In the genomic region with DNA sequence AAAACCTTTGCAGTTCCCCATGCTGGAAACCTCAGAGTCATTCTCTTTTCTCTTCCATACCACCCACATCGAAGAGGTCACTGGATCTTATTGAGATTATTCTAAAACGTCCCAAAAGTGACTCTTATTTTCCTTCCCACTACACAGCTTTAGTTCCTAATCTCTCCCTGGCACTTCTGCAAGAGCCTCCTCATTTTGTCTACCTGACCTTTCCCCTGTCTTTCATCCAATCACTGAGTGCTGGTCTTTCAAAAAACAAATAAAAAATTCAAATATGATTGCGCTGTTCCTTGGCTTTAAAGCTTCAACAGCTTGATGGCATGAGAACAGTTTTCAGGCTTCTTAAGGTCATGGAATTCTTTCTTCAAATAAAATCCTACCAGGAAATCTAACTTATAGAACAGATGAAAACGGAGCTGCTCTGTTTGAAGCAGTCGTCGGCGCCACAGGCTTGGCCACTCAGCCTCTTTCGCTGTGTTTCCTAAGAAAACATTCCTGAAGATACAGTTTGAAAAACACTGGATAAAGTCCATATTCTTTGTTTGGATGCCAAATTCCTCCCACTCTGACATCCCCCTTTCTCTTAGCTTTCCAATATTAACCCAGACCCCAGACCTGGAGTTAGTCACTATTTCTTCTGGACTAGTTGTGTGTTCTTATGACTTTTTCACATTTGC, we compare ENCODE assay signal across 31 cellular contexts. TPM values are rescaled to one million over a fixed set of nuclear protein-coding genes. Genes with fewer than 3 reads are reported as not detected.
DNase-seq lines count a peak whose midpoint lies in the region; ATAC-seq, FAIRE-seq and TF ChIP-seq lines count a peak whose summit lies in the region.
"Had no signal": no experiment of that assay in that cellular context is flagged by ENCODE, and none has a peak within 500 bp of the region (broad histone marks: within the 10 kb centered on the region; RNA-seq: fewer than 3 reads in every experiment).

No MANE protein-coding gene starts in this region.

- peaks cover 32% of the 10 kb centered on the region for H3K9me3 Mint-ChIP-seq in progenitor cell of endocrine pancreas (ENCODE audit: low read depth)
- H3K9me3 Mint-ChIP-seq: activated naive CD8-positive, alpha-beta T cell treated with anti-CD3 and anti-CD28 coated beads, Interleukin-2, amount 50 U/mL, for 24 hours; natural killer cell had no signal

- peak; percentile 11 for FAIRE-seq in GM19239 (lab: Jason Lieb, UNC)
- FAIRE-seq: H1, islet of Langerhans, TTC549 had no signal

- H3K4me1 Mint-ChIP-seq in progenitor cell of endocrine pancreas (ENCODE audit: low read depth) = peaks cover 31% of the 10 kb centered on the region
- H3K4me1 Mint-ChIP-seq: activated naive CD8-positive, alpha-beta T cell treated with anti-CD3 and anti-CD28 coated beads, Interleukin-2, amount 50 U/mL, for 24 hours; CD4-positive, alpha-beta memory T cell; natural killer cell had no signal

- no peaks in the 10 kb centered on the region for H3K27me3 Mint-ChIP-seq in progenitor cell of endocrine pancreas
- H3K27me3 Mint-ChIP-seq: activated CD8-positive, alpha-beta memory T cell treated with anti-CD3 and anti-CD28 coated beads, Interleukin-2, amount 10 ng/mL, durations not matched to agents 7 days and 5 days; activated naive CD8-positive, alpha-beta T cell treated with anti-CD3 and anti-CD28 coated beads, Interleukin-2, amount 50 U/mL, for 24 hours had no signal

- H3K36me3 Mint-ChIP-seq in progenitor cell of endocrine pancreas (ENCODE audit: insufficient read depth) = no peaks in the 10 kb centered on the region
- H3K36me3 Mint-ChIP-seq: activated CD8-positive, alpha-beta memory T cell treated with anti-CD3 and anti-CD28 coated beads, Interleukin-2, amount 10 ng/mL, durations not matched to agents 7 days and 5 days; CD4-positive, alpha-beta memory T cell; natural killer cell had no signal

- ATAC-seq in GM18868 (IDR thresholded peaks at IDR 0.05; ENCODE audit: unreplicated experiment) = no peak
- ATAC-seq in GM18505 (IDR thresholded peaks at IDR 0.05; ENCODE audit: unreplicated experiment) = no peak
- ATAC-seq: activated CD8-positive, alpha-beta memory T cell treated with anti-CD3 and anti-CD28 coated beads, Interleukin-2, amount 10 ng/mL, durations not matched to agents 7 days and 5 days; activated naive CD8-positive, alpha-beta T cell treated with anti-CD3 and anti-CD28 coated beads, Interleukin-2, amount 50 U/mL, for 24 hours; mucosa of descending colon; natural killer cell had no signal

- peak overlapping the region; percentile 49 for H3K4me3 Mint-ChIP-seq in progenitor cell of endocrine pancreas (ENCODE audit: low read depth)
- H3K4me3 Mint-ChIP-seq: activated CD8-positive, alpha-beta memory T cell treated with anti-CD3 and anti-CD28 coated beads, Interleukin-2, amount 10 ng/mL, durations not matched to agents 7 days and 5 days; activated naive CD8-positive, alpha-beta T cell treated with anti-CD3 and anti-CD28 coated beads, Interleukin-2, amount 50 U/mL, for 24 hours; CD4-positive, alpha-beta memory T cell; natural killer cell had no signal

- peak overlapping the region; percentile 17 for H3K4me3 ChIP-seq in choroid plexus epithelial cell (ENCODE audit: low read depth, low read length)
- H3K4me3 ChIP-seq: breast epithelium, lung, mucosa of descending colon, SJCRH30 had no signal

- TF ChIP-seq CTCF in choroid plexus epithelial cell (conservative IDR thresholded peaks at IDR 0.05; ENCODE audit: low read depth, low read length) (no peak), progenitor cell of endocrine pancreas (IDR thresholded peaks at IDR 0.05; ENCODE audit: unreplicated experiment) (no peak)

- peak overlapping the region; percentile 84 for H3K27ac Mint-ChIP-seq in progenitor cell of endocrine pancreas
- H3K27ac Mint-ChIP-seq: activated CD8-positive, alpha-beta memory T cell treated with anti-CD3 and anti-CD28 coated beads, Interleukin-2, amount 10 ng/mL, durations not matched to agents 7 days and 5 days; activated naive CD8-positive, alpha-beta T cell treated with anti-CD3 and anti-CD28 coated beads, Interleukin-2, amount 50 U/mL, for 24 hours; CD4-positive, alpha-beta memory T cell; natural killer cell had no signal

- DNase-seq in GM19239 (ENCODE audit: insufficient read length, low spot score) (no peak), choroid plexus epithelial cell (ENCODE audit: low read depth) (no peak), left kidney (ENCODE audit: low read depth, low spot score) (peak; percentile 34), progenitor cell of endocrine pancreas (ENCODE audit: low spot score, unreplicated experiment) (no peak), NCI-H128 (lab: John Stamatoyannopoulos, UW; ENCODE audit: unreplicated experiment) (no peak)
- no peak for DNase-seq in activated CD4-positive, alpha-beta T cell treated with anti-CD3 and anti-CD28 coated beads for 1 hour
- DNase-seq: activated CD4-positive, alpha-beta T cell treated with anti-CD3 and anti-CD28 coated beads, Interleukin-2, amount 50 U/mL, for 4 hours; activated CD8-positive, alpha-beta memory T cell treated with anti-CD3 and anti-CD28 coated beads, Interleukin-2, amount 10 ng/mL, durations not matched to agents 7 days and 5 days; activated naive CD4-positive, alpha-beta T cell; activated naive CD8-positive, alpha-beta T cell treated with anti-CD3 and anti-CD28 coated beads, Interleukin-2, amount 50 U/mL, for 24 hours; activated T-cell treated with anti-CD3 and anti-CD28 coated beads, Interleukin-2, amount 50 U/mL, for 48 hours; AML-193; CD4-positive, alpha-beta memory T cell; effector CD4-positive, alpha-beta T cell; natural killer cell; NCI-H1048; NCI-H187; NCI-H2171 treated with DMSO at 0.1 percent for 48 hours; NCI-H510A; SJCRH30; stimulated activated naive CD4-positive, alpha-beta T cell had no signal

- no peak for TF ChIP-seq POLR2A in GM18505 (IDR thresholded peaks at IDR 0.05; ENCODE audit: borderline replicate concordance, extremely low read depth, insufficient read depth, insufficient read length)

RNA-seq across cellular contexts. Expression of a gene that starts 12.5 kb away (rescaled TPM):
- total RNA-seq in progenitor cell of endocrine pancreas = 8.8 and 9.7 TPM in 2 replicates
- total RNA-seq: activated CD8-positive, alpha-beta memory T cell treated with anti-CD3 and anti-CD28 coated beads, Interleukin-2, amount 10 ng/mL, durations not matched to agents 7 days and 5 days; CD4-positive, alpha-beta memory T cell; skeletal muscle tissue; T-helper 1 cell treated with Interleukin-12 subunit alpha and Interleukin-12 subunit beta and Interleukin-4 antibody, amounts not matched to agents 30 ng/mL and 1 ng/mL, for 36 hours had no signal
